In the genomic region with DNA sequence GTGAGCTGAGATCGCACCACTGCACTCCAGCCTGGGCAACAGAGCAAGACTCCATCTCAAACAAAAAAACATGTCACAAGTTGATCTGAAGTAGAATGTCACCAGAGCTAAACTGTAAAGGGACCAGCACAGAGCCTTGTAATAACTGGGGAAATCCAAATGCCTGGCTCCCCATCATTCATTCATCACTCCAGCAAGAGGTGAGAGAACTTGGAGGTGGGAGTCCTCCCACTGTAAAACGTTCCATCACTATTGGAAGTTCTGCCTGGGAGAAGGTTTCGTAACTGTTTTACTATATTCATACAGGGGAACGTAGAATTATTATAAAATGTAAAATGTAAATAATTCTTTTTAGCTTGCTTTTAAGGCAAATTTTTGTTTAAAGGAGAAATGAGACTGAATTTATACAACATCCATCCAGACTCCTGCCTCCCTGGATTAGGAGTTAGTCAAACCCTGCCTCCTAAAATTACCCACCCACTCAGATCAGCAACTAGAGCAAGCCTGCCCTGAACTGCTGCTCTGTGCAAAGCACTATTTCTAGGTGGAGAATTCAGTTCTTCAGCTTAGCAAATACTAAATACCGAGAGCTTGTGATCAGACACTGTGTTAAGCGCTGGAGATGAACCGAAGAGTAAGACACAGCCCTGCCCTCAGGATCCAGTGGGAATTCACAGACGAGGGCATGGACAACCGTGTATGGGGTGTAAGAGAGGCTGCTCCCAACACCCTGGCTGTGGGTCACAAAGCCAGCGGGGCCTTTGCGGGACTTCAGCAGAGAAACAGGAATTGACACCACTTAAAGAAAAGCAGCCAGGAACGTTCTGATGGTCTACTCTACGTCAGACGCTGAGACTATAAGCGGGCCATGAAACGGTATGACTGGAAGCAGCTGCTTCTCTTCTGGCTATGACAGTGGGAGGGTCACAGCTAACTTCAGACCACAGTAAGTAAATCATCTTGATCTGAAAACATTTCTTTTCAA, we compare ENCODE assay signal across 23 cellular contexts.
"Had no signal": no experiment of that assay in that cellular context is flagged by ENCODE, and none has a peak within 500 bp of the region (broad histone marks: within the 10 kb centered on the region; RNA-seq: fewer than 3 reads in every experiment).

No MANE protein-coding gene starts in this region.

- H3K36me3 ChIP-seq: WERI-Rb-1 had no signal

- H3K9me3 Mint-ChIP-seq: activated naive CD8-positive, alpha-beta T cell treated with anti-CD3 and anti-CD28 coated beads, Interleukin-2, amount 50 U/mL, for 24 hours; activated T-cell treated with anti-CD3 and anti-CD28 coated beads, Interleukin-2, amount 50 U/mL, for 72 hours; natural killer cell treated with Interleukin-12 subunit alpha and Interleukin-12 subunit beta and Interleukin-15 and Interleukin-18, amount 100 ng/mL, for 72 hours had no signal

- H3K27me3 Mint-ChIP-seq: activated naive CD8-positive, alpha-beta T cell treated with anti-CD3 and anti-CD28 coated beads, Interleukin-2, amount 50 U/mL, for 24 hours; dendritic cell treated with granulocyte-macrophage colony-stimulating factor and Interleukin-4, amounts not matched to agents 40 ng/mL and 50 ng/mL, for 4 days; natural killer cell treated with Interleukin-12 subunit alpha and Interleukin-12 subunit beta and Interleukin-15 and Interleukin-18, amount 100 ng/mL, for 72 hours had no signal

- H3K36me3 Mint-ChIP-seq: natural killer cell treated with Interleukin-12 subunit alpha and Interleukin-12 subunit beta and Interleukin-15 and Interleukin-18, amount 100 ng/mL, for 72 hours had no signal

- H3K27ac ChIP-seq: body of pancreas, cardiac muscle cell, foreskin keratinocyte, left ventricle myocardium inferior, testis, WERI-Rb-1 had no signal

- H3K27ac Mint-ChIP-seq: activated naive CD8-positive, alpha-beta T cell treated with anti-CD3 and anti-CD28 coated beads, Interleukin-2, amount 50 U/mL, for 24 hours; activated T-cell treated with anti-CD3 and anti-CD28 coated beads, Interleukin-2, amount 50 U/mL, for 72 hours; dendritic cell treated with granulocyte-macrophage colony-stimulating factor and Interleukin-4, amounts not matched to agents 40 ng/mL and 50 ng/mL, for 4 days; natural killer cell treated with Interleukin-12 subunit alpha and Interleukin-12 subunit beta and Interleukin-15 and Interleukin-18, amount 100 ng/mL, for 72 hours had no signal

- H3K4me3 Mint-ChIP-seq: activated naive CD8-positive, alpha-beta T cell treated with anti-CD3 and anti-CD28 coated beads, Interleukin-2, amount 50 U/mL, for 24 hours; activated T-cell treated with anti-CD3 and anti-CD28 coated beads, Interleukin-2, amount 50 U/mL, for 72 hours; dendritic cell treated with granulocyte-macrophage colony-stimulating factor and Interleukin-4, amounts not matched to agents 40 ng/mL and 50 ng/mL, for 4 days; natural killer cell treated with Interleukin-12 subunit alpha and Interleukin-12 subunit beta and Interleukin-15 and Interleukin-18, amount 100 ng/mL, for 72 hours had no signal

- H3K9me3 ChIP-seq: body of pancreas, left ventricle myocardium inferior, testis had no signal

- ATAC-seq: activated naive CD8-positive, alpha-beta T cell treated with anti-CD3 and anti-CD28 coated beads, Interleukin-2, amount 50 U/mL, for 24 hours; activated T-cell treated with anti-CD3 and anti-CD28 coated beads, Interleukin-2, amount 50 U/mL, for 72 hours; body of pancreas; foreskin keratinocyte; natural killer cell treated with Interleukin-12 subunit alpha and Interleukin-12 subunit beta and Interleukin-15 and Interleukin-18, amount 100 ng/mL, for 72 hours had no signal

- H3K4me3 ChIP-seq: body of pancreas, cardiac muscle cell, left ventricle myocardium inferior, testis had no signal

- H3K4me1 ChIP-seq: body of pancreas, left ventricle myocardium inferior, testis had no signal

- DNase-seq: activated CD4-positive, alpha-beta T cell treated with anti-CD3 and anti-CD28 coated beads for 1 hour; activated effector memory CD4-positive, alpha-beta T cell treated with Interleukin-2 at 50 U/mL for 16 hours; activated naive CD4-positive, alpha-beta T cell treated with anti-CD3 and anti-CD28 coated beads, Interleukin-2, amount 50 U/mL, for 16 hours; activated naive CD8-positive, alpha-beta T cell treated with anti-CD3 and anti-CD28 coated beads, Interleukin-2, amount 50 U/mL, for 24 hours; activated T-cell treated with anti-CD3 and anti-CD28 coated beads, Interleukin-2, amount 50 U/mL, for 72 hours; body of pancreas; effector CD4-positive, alpha-beta T cell; erythroblast; foreskin keratinocyte; hippocampal formation; kidney glomerular epithelial cell; left ventricle myocardium inferior; mammary epithelial cell; retina; stimulated activated CD4-positive, alpha-beta T cell treated with anti-CD3 and anti-CD28 coated beads, Interleukin-4, amount 100 ng/mL, for 1 hour; stimulated activated naive CD4-positive, alpha-beta T cell; T-helper 1 cell; testis; trophoblast cell; WERI-Rb-1 had no signal

- H3K27me3 ChIP-seq: body of pancreas, cardiac muscle cell, foreskin keratinocyte, testis had no signal
